1 cellular context compared by ENCODE assay signal in the genomic region with DNA sequence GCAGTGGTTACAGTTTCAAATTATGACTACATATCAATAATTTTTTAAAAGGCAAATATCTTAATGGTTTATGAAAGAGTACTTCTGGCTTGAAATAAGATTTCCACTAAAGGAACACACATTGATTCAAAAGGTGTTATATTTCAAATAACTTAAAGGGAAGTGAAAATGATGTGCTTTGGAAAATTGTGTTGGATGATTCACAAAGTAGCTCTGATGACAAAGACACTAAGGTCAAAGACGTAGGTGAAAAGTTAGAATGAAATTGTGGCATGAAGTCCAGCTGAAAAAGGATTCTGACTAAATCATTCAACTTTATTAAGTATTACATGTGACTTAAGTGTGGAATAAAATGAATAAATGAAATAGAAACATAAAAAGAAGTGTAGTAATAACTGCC.
TF ChIP-seq lines count a peak whose summit lies in the region.

No MANE protein-coding gene starts in this region.

TF ChIP-seq in GM12878, 131 proteins besides CTCF, POLR2A, EP300 and RAD21:
- TF ChIP-seq, protein P1, sequence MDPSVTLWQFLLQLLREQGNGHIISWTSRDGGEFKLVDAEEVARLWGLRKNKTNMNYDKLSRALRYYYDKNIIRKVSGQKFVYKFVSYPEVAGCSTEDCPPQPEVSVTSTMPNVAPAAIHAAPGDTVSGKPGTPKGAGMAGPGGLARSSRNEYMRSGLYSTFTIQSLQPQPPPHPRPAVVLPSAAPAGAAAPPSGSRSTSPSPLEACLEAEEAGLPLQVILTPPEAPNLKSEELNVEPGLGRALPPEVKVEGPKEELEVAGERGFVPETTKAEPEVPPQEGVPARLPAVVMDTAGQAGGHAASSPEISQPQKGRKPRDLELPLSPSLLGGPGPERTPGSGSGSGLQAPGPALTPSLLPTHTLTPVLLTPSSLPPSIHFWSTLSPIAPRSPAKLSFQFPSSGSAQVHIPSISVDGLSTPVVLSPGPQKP (IDR thresholded peaks at IDR 0.05; ENCODE audit: low read depth, low read length), result no peak
- TF ChIP-seq, protein P2, sequence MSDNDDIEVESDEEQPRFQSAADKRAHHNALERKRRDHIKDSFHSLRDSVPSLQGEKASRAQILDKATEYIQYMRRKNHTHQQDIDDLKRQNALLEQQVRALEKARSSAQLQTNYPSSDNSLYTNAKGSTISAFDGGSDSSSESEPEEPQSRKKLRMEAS (IDR thresholded peaks at IDR 0.05; ENCODE audit: low read depth, low read length), result no peak
- no peak for TF ChIP-seq TAF1 (IDR thresholded peaks at IDR 0.05; ENCODE audit: borderline replicate concordance, low read depth, low read length)
- TF ChIP-seq IKZF2 (IDR thresholded peaks at IDR 0.05), result peak; percentile 64 to 70; a peak in 3 of 4 replicates
- TF ChIP-seq BACH1 (IDR thresholded peaks at IDR 0.05; ENCODE audit: borderline replicate concordance), result no peak
- TF ChIP-seq DPF2 (IDR thresholded peaks at IDR 0.05), result 0 out of 2 replicates have a peak, but pooled peaks have one; percentile 33
- peak; percentile 27; the same call in 1 of the 2 replicates for TF ChIP-seq ATF7 (IDR thresholded peaks at IDR 0.05; ENCODE audit: low read depth)
- no peak for TF ChIP-seq CBFB (IDR thresholded peaks at IDR 0.05; ENCODE audit: low read depth)
- TF ChIP-seq KLF5 (IDR thresholded peaks at IDR 0.05; ENCODE audit: partially characterized antibody), result no peak
- TF ChIP-seq ETV6 (conservative IDR thresholded peaks at IDR 0.05 in 1 of 2, IDR thresholded peaks at IDR 0.05 in 1 of 2; ENCODE audit: borderline replicate concordance in 1 of 2, low read depth in 1 of 2), result no peak
- no peak for TF ChIP-seq SMAD5 (IDR thresholded peaks at IDR 0.05; ENCODE audit: low read depth)
- TF ChIP-seq HDGF (IDR thresholded peaks at IDR 0.05), result no peak
- peak; percentile 68 for TF ChIP-seq NR2F1 (conservative IDR thresholded peaks at IDR 0.05)
- peak; percentile 59; the same call in 1 of the 2 replicates for TF ChIP-seq MTA2 (IDR thresholded peaks at IDR 0.05; ENCODE audit: low read depth)
- peak; percentile 37; the same call in 1 of the 2 replicates for TF ChIP-seq BMI1 (IDR thresholded peaks at IDR 0.05; ENCODE audit: borderline replicate concordance)
- 0 out of 2 replicates have a peak, but pooled peaks have one; percentile 16 for TF ChIP-seq CREM (IDR thresholded peaks at IDR 0.05; ENCODE audit: low read depth)
- TF ChIP-seq, protein P3, sequence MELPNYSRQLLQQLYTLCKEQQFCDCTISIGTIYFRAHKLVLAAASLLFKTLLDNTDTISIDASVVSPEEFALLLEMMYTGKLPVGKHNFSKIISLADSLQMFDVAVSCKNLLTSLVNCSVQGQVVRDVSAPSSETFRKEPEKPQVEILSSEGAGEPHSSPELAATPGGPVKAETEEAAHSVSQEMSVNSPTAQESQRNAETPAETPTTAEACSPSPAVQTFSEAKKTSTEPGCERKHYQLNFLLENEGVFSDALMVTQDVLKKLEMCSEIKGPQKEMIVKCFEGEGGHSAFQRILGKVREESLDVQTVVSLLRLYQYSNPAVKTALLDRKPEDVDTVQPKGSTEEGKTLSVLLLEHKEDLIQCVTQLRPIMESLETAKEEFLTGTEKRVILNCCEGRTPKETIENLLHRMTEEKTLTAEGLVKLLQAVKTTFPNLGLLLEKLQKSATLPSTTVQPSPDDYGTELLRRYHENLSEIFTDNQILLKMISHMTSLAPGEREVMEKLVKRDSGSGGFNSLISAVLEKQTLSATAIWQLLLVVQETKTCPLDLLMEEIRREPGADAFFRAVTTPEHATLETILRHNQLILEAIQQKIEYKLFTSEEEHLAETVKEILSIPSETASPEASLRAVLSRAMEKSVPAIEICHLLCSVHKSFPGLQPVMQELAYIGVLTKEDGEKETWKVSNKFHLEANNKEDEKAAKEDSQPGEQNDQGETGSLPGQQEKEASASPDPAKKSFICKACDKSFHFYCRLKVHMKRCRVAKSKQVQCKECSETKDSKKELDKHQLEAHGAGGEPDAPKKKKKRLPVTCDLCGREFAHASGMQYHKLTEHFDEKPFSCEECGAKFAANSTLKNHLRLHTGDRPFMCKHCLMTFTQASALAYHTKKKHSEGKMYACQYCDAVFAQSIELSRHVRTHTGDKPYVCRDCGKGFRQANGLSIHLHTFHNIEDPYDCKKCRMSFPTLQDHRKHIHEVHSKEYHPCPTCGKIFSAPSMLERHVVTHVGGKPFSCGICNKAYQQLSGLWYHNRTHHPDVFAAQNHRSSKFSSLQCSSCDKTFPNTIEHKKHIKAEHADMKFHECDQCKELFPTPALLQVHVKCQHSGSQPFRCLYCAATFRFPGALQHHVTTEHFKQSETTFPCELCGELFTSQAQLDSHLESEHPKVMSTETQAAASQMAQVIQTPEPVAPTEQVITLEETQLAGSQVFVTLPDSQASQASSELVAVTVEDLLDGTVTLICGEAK (IDR thresholded peaks at IDR 0.05; ENCODE audit: borderline replicate concordance), result no peak
- no peak for TF ChIP-seq KAT2A (conservative IDR thresholded peaks at IDR 0.05; ENCODE audit: control insufficient read depth, low read depth, low read length)
- TF ChIP-seq, protein P4, sequence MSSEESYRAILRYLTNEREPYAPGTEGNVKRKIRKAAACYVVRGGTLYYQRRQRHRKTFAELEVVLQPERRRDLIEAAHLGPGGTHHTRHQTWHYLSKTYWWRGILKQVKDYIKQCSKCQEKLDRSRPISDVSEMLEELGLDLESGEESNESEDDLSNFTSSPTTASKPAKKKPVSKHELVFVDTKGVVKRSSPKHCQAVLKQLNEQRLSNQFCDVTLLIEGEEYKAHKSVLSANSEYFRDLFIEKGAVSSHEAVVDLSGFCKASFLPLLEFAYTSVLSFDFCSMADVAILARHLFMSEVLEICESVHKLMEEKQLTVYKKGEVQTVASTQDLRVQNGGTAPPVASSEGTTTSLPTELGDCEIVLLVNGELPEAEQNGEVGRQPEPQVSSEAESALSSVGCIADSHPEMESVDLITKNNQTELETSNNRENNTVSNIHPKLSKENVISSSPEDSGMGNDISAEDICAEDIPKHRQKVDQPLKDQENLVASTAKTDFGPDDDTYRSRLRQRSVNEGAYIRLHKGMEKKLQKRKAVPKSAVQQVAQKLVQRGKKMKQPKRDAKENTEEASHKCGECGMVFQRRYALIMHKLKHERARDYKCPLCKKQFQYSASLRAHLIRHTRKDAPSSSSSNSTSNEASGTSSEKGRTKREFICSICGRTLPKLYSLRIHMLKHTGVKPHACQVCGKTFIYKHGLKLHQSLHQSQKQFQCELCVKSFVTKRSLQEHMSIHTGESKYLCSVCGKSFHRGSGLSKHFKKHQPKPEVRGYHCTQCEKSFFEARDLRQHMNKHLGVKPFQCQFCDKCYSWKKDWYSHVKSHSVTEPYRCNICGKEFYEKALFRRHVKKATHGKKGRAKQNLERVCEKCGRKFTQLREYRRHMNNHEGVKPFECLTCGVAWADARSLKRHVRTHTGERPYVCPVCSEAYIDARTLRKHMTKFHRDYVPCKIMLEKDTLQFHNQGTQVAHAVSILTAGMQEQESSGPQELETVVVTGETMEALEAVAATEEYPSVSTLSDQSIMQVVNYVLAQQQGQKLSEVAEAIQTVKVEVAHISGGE (CRISPR knock-in tag; IDR thresholded peaks at IDR 0.05), result no peak
- peak; percentile 62 for TF ChIP-seq JUNB (IDR thresholded peaks at IDR 0.05)
- no peak for TF ChIP-seq ZNF217 (IDR thresholded peaks at IDR 0.05)
- no peak for TF ChIP-seq SUPT20H (IDR thresholded peaks at IDR 0.05; ENCODE audit: borderline replicate concordance, control insufficient read depth, low read depth, low read length)
- TF ChIP-seq NR2C2 (IDR thresholded peaks at IDR 0.05; ENCODE audit: borderline replicate concordance, control insufficient read depth, insufficient read length, low read depth), result no peak
- peak; percentile 63; the same call in 1 of the 2 replicates for TF ChIP-seq SPI1 (IDR thresholded peaks at IDR 0.05; ENCODE audit: borderline replicate concordance, insufficient read depth, low read depth, low read length)
- 0 out of 2 replicates have a peak, but pooled peaks have one; percentile 29 for TF ChIP-seq IKZF1 (conservative IDR thresholded peaks at IDR 0.05)
- no peak for TF ChIP-seq SREBF2 (IDR thresholded peaks at IDR 0.05; ENCODE audit: low read length)
- TF ChIP-seq HCFC1 (IDR thresholded peaks at IDR 0.05; ENCODE audit: low read length), result no peak
